23 cellular contexts compared by ENCODE assay signal in the genomic region with DNA sequence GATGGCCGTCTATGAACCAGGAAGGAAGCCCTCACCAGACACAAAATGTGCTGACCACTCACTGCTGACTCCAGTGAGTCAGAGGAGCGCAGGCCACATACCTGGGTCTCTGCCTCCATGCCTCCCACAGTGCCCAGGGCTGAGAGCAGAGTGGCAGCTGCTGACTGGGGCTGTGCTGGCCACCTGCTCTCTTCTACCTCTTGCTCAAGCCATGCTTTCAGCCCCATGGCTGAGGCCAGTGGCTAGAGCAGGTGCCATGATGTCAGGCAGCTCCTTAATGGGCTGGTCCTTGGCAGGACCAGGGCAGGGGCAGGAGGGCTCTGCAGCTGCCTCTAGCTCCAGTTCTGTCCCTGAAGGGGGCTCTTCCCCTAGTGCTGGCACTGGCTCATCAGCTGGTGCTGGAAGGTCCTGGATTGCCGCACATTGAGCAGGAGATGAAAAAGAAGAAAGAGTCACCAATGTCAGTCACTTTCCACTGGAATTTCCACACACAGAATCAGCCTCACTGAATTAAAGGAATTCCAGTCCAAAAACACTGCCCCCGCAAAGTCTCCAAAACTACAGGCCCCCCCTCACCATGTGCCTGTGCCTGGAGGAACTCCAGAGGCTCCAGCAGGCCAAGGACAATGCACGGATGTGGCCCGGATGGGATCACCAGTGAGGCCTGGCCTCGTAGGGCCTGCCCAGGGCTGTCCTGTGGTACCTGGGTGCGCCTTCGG.
DNase-seq lines count a peak whose midpoint lies in the region; ATAC-seq, FAIRE-seq and TF ChIP-seq lines count a peak whose summit lies in the region.
"Had no signal": no experiment of that assay in that cellular context is flagged by ENCODE, and none has a peak within 500 bp of the region (broad histone marks: within the 10 kb centered on the region; RNA-seq: fewer than 3 reads in every experiment).

No MANE protein-coding gene starts in this region.

- peaks cover 62% of the 10 kb centered on the region for H3K4me1 Mint-ChIP-seq in stimulated activated effector memory CD8-positive, alpha-beta T cell treated with anti-CD3 and anti-CD28 coated beads, Interleukin-12 subunit alpha, Interleukin-12 subunit beta, amount 100 ng/mL, for 72 hours

- no peak for DNase-seq in H1 (ENCODE audit: low read depth in 1 of 2, low spot score in 2 of 2)
- peak; percentile 63 for DNase-seq in myocyte (ENCODE audit: low read depth)
- peak in 1 of 2 donors; percentile 40 for DNase-seq in stimulated activated effector memory CD8-positive, alpha-beta T cell treated with anti-CD3 and anti-CD28 coated beads, Interleukin-12 subunit alpha, Interleukin-12 subunit beta, amount 100 ng/mL, for 72 hours (ENCODE audit: low spot score in 2 of 2)
- no peak for DNase-seq in dermis blood vessel endothelial cell
- DNase-seq: Calu3; HFFc6; Kasumi-1; NCI-H1105; NCI-H2081; NCI-H748 treated with DMSO at 0.1 percent for 48 hours; NK-92 treated with Interleukin-12 subunit alpha and Interleukin-12 subunit beta, amount 100 ng/mL, for 24 hours; Peyer's patch had no signal

- H3K4me3 ChIP-seq in Loucy (ENCODE audit: low read length, poor library complexity, severe bottlenecking) = no peak overlapping the region
- H3K4me3 ChIP-seq in H1 (ENCODE audit: extremely low read depth in 1 of 4, insufficient read depth in 2 of 4, low read depth in 3 of 4, low read length in 4 of 4) = no peak overlapping the region
- H3K4me3 ChIP-seq: A549; BLaER1 treated with 17β-estradiol and CSF1 and Interleukin-3, amounts not matched to agents 10 nM and 100 nM; Peyer's patch had no signal

- no peak for TF ChIP-seq CTCF in Loucy (conservative IDR thresholded peaks at IDR 0.05; ENCODE audit: low read length)
- no peak for TF ChIP-seq CTCF in H1 (IDR thresholded peaks at IDR 0.05; ENCODE audit: control extremely low read depth in 1 of 3, insufficient read depth in 1 of 3, low read depth in 1 of 3, low read length in 3 of 3)

- no peaks in the 10 kb centered on the region for H3K9me2 ChIP-seq in Loucy (replicated peaks; ENCODE audit: low read depth, low read length)

- H3K36me3 ChIP-seq in Loucy (ENCODE audit: insufficient read depth, low read length) = no peaks in the 10 kb centered on the region
- no peaks in the 10 kb centered on the region for H3K36me3 ChIP-seq in H1 (ENCODE audit: control insufficient read depth in 2 of 4, insufficient read depth in 4 of 4, low read length in 3 of 4)
- H3K36me3 ChIP-seq: BLaER1 treated with 17β-estradiol and CSF1 and Interleukin-3, amounts not matched to agents 10 nM and 100 nM; Peyer's patch had no signal

- no peak for FAIRE-seq in H1 (lab: Jason Lieb, UNC)
- FAIRE-seq: A549, GM12892, GM18507, H54 had no signal

- H3K79me1 ChIP-seq in H1 (ENCODE audit: low read depth, low read length) = no peaks in the 10 kb centered on the region

- H3K23me2 ChIP-seq in H1 (ENCODE audit: low read depth, low read length) = no peaks in the 10 kb centered on the region

- H3K4me3 Mint-ChIP-seq in stimulated activated effector memory CD8-positive, alpha-beta T cell treated with anti-CD3 and anti-CD28 coated beads, Interleukin-12 subunit alpha, Interleukin-12 subunit beta, amount 100 ng/mL, for 72 hours = no peak overlapping the region
- H3K4me3 Mint-ChIP-seq: CD8-positive, alpha-beta T cell; HFFc6; IgD-negative memory B cell had no signal

- H2BK120ac ChIP-seq in H1 (replicated peaks; ENCODE audit: low read depth, low read length) = no peak overlapping the region

- no peak overlapping the region for H2BK12ac ChIP-seq in H1 (ENCODE audit: low read depth, low read length)

- H3K18ac ChIP-seq in H1 (ENCODE audit: extremely low read depth, low read length) = no peak overlapping the region

- H3K79me2 ChIP-seq in Loucy (ENCODE audit: insufficient read depth, low read length) (no peaks in the 10 kb centered on the region), H1 (ENCODE audit: control insufficient read depth in 1 of 2, insufficient read depth in 2 of 2, low read length in 2 of 2) (no peaks in the 10 kb centered on the region)

- no peak for TF ChIP-seq RAD21 in H1 (IDR thresholded peaks at IDR 0.05 in 1 of 2, conservative IDR thresholded peaks at IDR 0.05 in 1 of 2; ENCODE audit: low read depth in 2 of 2, low read length in 2 of 2)

- H2AK5ac ChIP-seq in H1 (ENCODE audit: low read depth, low read length) = no peak overlapping the region

- H2AFZ ChIP-seq in Loucy (ENCODE audit: low read length) (peak overlapping the region; percentile 41), H1 (ENCODE audit: low read length) (no peak overlapping the region)

- H3K4me1 ChIP-seq in Loucy (ENCODE audit: insufficient read depth, low read length, poor library complexity, severe bottlenecking) = peaks cover 50% of the 10 kb centered on the region
- H3K4me1 ChIP-seq in H1 (replicated peaks in 1 of 4; ENCODE audit: control insufficient read depth in 3 of 4, insufficient read depth in 4 of 4, low read length in 3 of 4) = no peaks in the 10 kb centered on the region
- H3K4me1 ChIP-seq: A549, Peyer's patch had no signal

- CTCF ChIA-PET in H1 (lab: Charles Lee; ENCODE audit: partially characterized antibody) = no interaction called here

- H4K91ac ChIP-seq in H1 (replicated peaks; ENCODE audit: insufficient read length, low read length) = no peak overlapping the region

- H3K23ac ChIP-seq in H1 (ENCODE audit: insufficient read length) = no peak overlapping the region

- peak overlapping the region; percentile 51; the same call in 1 of the 2 replicates for H4K8ac ChIP-seq in H1 (ENCODE audit: extremely low read depth, insufficient read depth, low read length)

- no peak overlapping the region for H3K27ac ChIP-seq in H1 (ENCODE audit: low read depth, low read length)
- H3K27ac ChIP-seq: A549; BLaER1 treated with 17β-estradiol and CSF1 and Interleukin-3, amounts not matched to agents 10 nM and 100 nM; Peyer's patch had no signal

- H3K9me3 ChIP-seq in Loucy (ENCODE audit: insufficient read depth, low read depth, low read length) (no peaks in the 10 kb centered on the region), H1 (ENCODE audit: insufficient read depth in 2 of 2, low read depth in 1 of 2, low read length in 1 of 2) (peaks cover 14 to 38% of the 10 kb centered on the region in 2 experiments; a peak in 3 of 4 replicates)
- H3K9me3 ChIP-seq: A549; BLaER1 treated with 17β-estradiol and CSF1 and Interleukin-3, amounts not matched to agents 10 nM and 100 nM; Peyer's patch had no signal

- no peak overlapping the region for H3K4ac ChIP-seq in H1 (replicated peaks; ENCODE audit: insufficient read length, low read depth, low read length)

- no peak for TF ChIP-seq POLR2A in H1 (IDR thresholded peaks at IDR 0.05; ENCODE audit: control extremely low read depth in 1 of 2, low read depth in 2 of 2, low read length in 2 of 2)

- H4K20me1 ChIP-seq in Loucy (ENCODE audit: insufficient read depth, low read length, poor library complexity, severe bottlenecking) (no peaks in the 10 kb centered on the region), H1 (replicated peaks in 1 of 2; ENCODE audit: control insufficient read depth in 1 of 2, insufficient read depth in 2 of 2, low read length in 2 of 2) (no peaks in the 10 kb centered on the region)
- H4K20me1 ChIP-seq: BLaER1 treated with 17β-estradiol and CSF1 and Interleukin-3, amounts not matched to agents 10 nM and 100 nM had no signal

- POLR2A ChIA-PET in H1 (lab: Charles Lee; ENCODE audit: partially characterized antibody) = no interaction called here

- no peaks in the 10 kb centered on the region for H3F3A ChIP-seq in Loucy (ENCODE audit: low read depth)

- H3K27ac Mint-ChIP-seq in stimulated activated effector memory CD8-positive, alpha-beta T cell treated with anti-CD3 and anti-CD28 coated beads, Interleukin-12 subunit alpha, Interleukin-12 subunit beta, amount 100 ng/mL, for 72 hours = no peak overlapping the region
- H3K27ac Mint-ChIP-seq: CD8-positive, alpha-beta T cell; HFFc6; IgD-negative memory B cell had no signal

- H3K4me2 ChIP-seq in Loucy (ENCODE audit: low read depth, low read length, poor library complexity, severe bottlenecking) = no peak overlapping the region
- H3K4me2 ChIP-seq in H1 (ENCODE audit: insufficient read depth in 1 of 2, low read depth in 2 of 2, low read length in 2 of 2) = no peak overlapping the region
- H3K4me2 ChIP-seq: A549 had no signal

- peak; percentile 48 for ATAC-seq in stimulated activated effector memory CD8-positive, alpha-beta T cell treated with anti-CD3 and anti-CD28 coated beads, Interleukin-12 subunit alpha, Interleukin-12 subunit beta, amount 100 ng/mL, for 72 hours
- ATAC-seq in HG03135 (IDR thresholded peaks at IDR 0.05; ENCODE audit: unreplicated experiment) = no peak
- ATAC-seq in GM19324 (IDR thresholded peaks at IDR 0.05; ENCODE audit: low FRiP score, unreplicated experiment) = no peak
- ATAC-seq in GM18511 (IDR thresholded peaks at IDR 0.05; ENCODE audit: unreplicated experiment) = no peak
- ATAC-seq: A549; CD8-positive, alpha-beta T cell had no signal

- TF ChIP-seq EP300 in H1 (IDR thresholded peaks at IDR 0.05; ENCODE audit: borderline replicate concordance in 1 of 2, low read depth in 2 of 2, low read length in 2 of 2) = no peak

- H4K5ac ChIP-seq in H1 (ENCODE audit: insufficient read length, low read depth, low read length) = no peak overlapping the region

- 87% methylated on average over 9 of the region's 9 CpGs; no CpG with 5 or more reads in 1 of the 2 experiments for whole genome bisulfite sequencing in H1 (ENCODE audit: extremely low coverage in 1 of 2, insufficient coverage in 1 of 2, insufficient read length in 1 of 2, insufficient replicate concordance in 2 of 2, low coverage in 1 of 2, low lambda C conversion rate in 2 of 2, missing lambda C conversion rate in 1 of 2), 2 experiments

- H3K9ac ChIP-seq in Loucy (ENCODE audit: low read depth, low read length, poor library complexity, severe bottlenecking) = no peak overlapping the region
- no peak overlapping the region for H3K9ac ChIP-seq in H1 (replicated peaks in 1 of 4; ENCODE audit: extremely low read depth in 1 of 4, low read depth in 3 of 4, low read length in 3 of 4)
- H3K9ac ChIP-seq: BLaER1 treated with 17β-estradiol and CSF1 and Interleukin-3, amounts not matched to agents 10 nM and 100 nM had no signal

- no peak overlapping the region for H3K56ac ChIP-seq in H1 (replicated peaks; ENCODE audit: insufficient read length, low read depth, low read length)

- H3K9me3 Mint-ChIP-seq in stimulated activated effector memory CD8-positive, alpha-beta T cell treated with anti-CD3 and anti-CD28 coated beads, Interleukin-12 subunit alpha, Interleukin-12 subunit beta, amount 100 ng/mL, for 72 hours = no peaks in the 10 kb centered on the region
- H3K9me3 Mint-ChIP-seq: CD8-positive, alpha-beta T cell; HFFc6; IgD-negative memory B cell had no signal

- H2BK20ac ChIP-seq in H1 (ENCODE audit: low read length) = no peak overlapping the region

- H2BK5ac ChIP-seq in H1 (ENCODE audit: low read depth, low read length) = no peak overlapping the region

- H2BK15ac ChIP-seq in H1 (ENCODE audit: low read length) = no peak overlapping the region

- no peak overlapping the region for H3K14ac ChIP-seq in H1 (ENCODE audit: insufficient read length)

- H3K36me3 Mint-ChIP-seq in stimulated activated effector memory CD8-positive, alpha-beta T cell treated with anti-CD3 and anti-CD28 coated beads, Interleukin-12 subunit alpha, Interleukin-12 subunit beta, amount 100 ng/mL, for 72 hours = no peaks in the 10 kb centered on the region
- H3K36me3 Mint-ChIP-seq: CD8-positive, alpha-beta T cell had no signal

- H3K27me3 ChIP-seq in Loucy (ENCODE audit: insufficient read depth, low read length, poor library complexity, severe bottlenecking) (no peaks in the 10 kb centered on the region), H1 (replicated peaks in 1 of 4; ENCODE audit: control insufficient read depth in 3 of 4, extremely low read depth in 1 of 4, insufficient read depth in 3 of 4, low read length in 3 of 4) (peaks cover 3 to 28% (median 18%) of the 10 kb centered on the region in 4 experiments; a peak in 6 of 7 replicates)
- H3K27me3 ChIP-seq: BLaER1 treated with 17β-estradiol and CSF1 and Interleukin-3, amounts not matched to agents 10 nM and 100 nM; Peyer's patch had no signal
